ENCODE assay signal across 21 cellular contexts in genomic region chr2:121567452-121567851, GRCh38. TPM values are rescaled to one million over a fixed set of nuclear protein-coding genes. Genes with fewer than 3 reads are reported as not detected.
"Had no signal": no experiment of that assay in that cellular context is flagged by ENCODE, and none has a peak within 500 bp of the region (broad histone marks: within the 10 kb centered on the region; RNA-seq: fewer than 3 reads in every experiment).

No MANE protein-coding gene starts in this region.

- H3K4me1 ChIP-seq: uterus had no signal

- H3K9me3 Mint-ChIP-seq: dendritic cell treated with granulocyte-macrophage colony-stimulating factor and Interleukin-4, amounts not matched to agents 40 ng/mL and 50 ng/mL, for 4 days had no signal

- H3K9me3 ChIP-seq: ascending aorta, esophagus squamous epithelium, SK-N-SH, tibial nerve, uterus had no signal

- H3K27ac ChIP-seq: ascending aorta, esophagus squamous epithelium, skin epidermis, uterus had no signal

- H3K4me3 Mint-ChIP-seq: activated B cell treated with CpG ODN at 0.5 μM for 24 hours; activated CD8-positive, alpha-beta T cell treated with anti-CD3 and anti-CD28 coated beads for 36 hours; activated T-cell treated with anti-CD3 and anti-CD28 coated beads, Interleukin-2, amount 50 U/mL, for 24 hours; dendritic cell treated with granulocyte-macrophage colony-stimulating factor and Interleukin-4, amounts not matched to agents 40 ng/mL and 50 ng/mL, for 4 days; naive thymus-derived CD4-positive, alpha-beta T cell; stimulated activated naive CD8-positive, alpha-beta T cell treated with anti-CD3 and anti-CD28 coated beads, Interleukin-15, Interleukin-2, amounts not matched to agents 100 ng/mL and 50 ng/mL, for 24 hours had no signal

- H3K27me3 Mint-ChIP-seq: activated B cell treated with CpG ODN at 0.5 μM for 24 hours; activated CD8-positive, alpha-beta T cell treated with anti-CD3 and anti-CD28 coated beads for 36 hours; activated T-cell treated with anti-CD3 and anti-CD28 coated beads, Interleukin-2, amount 50 U/mL, for 24 hours; dendritic cell treated with granulocyte-macrophage colony-stimulating factor and Interleukin-4, amounts not matched to agents 40 ng/mL and 50 ng/mL, for 4 days; naive thymus-derived CD4-positive, alpha-beta T cell; stimulated activated naive CD8-positive, alpha-beta T cell treated with anti-CD3 and anti-CD28 coated beads, Interleukin-15, Interleukin-2, amounts not matched to agents 100 ng/mL and 50 ng/mL, for 24 hours had no signal

- DNase-seq: activated B cell treated with CpG ODN at 0.5 μM for 24 hours; activated CD4-positive, alpha-beta T cell treated with anti-CD3 and anti-CD28 coated beads for 48 hours; activated CD8-positive, alpha-beta T cell treated with anti-CD3 and anti-CD28 coated beads for 36 hours; activated naive CD4-positive, alpha-beta T cell treated with Interleukin-2 at 50 U/mL for 16 hours; activated T-cell treated with anti-CD3 and anti-CD28 coated beads, Interleukin-2, amount 50 U/mL, for 24 hours; effector CD8-positive, alpha-beta T cell; esophagus squamous epithelium; mesenchymal stem cell; naive thymus-derived CD4-positive, alpha-beta T cell; occipital lobe; SK-N-SH; uterus had no signal

- H3K4me2 ChIP-seq: SK-N-SH had no signal

- H3K9ac ChIP-seq: SK-N-SH had no signal

- ATAC-seq: activated CD8-positive, alpha-beta T cell treated with anti-CD3 and anti-CD28 coated beads for 36 hours; naive thymus-derived CD4-positive, alpha-beta T cell had no signal

- H3K27ac Mint-ChIP-seq: activated B cell treated with CpG ODN at 0.5 μM for 24 hours; activated CD8-positive, alpha-beta T cell treated with anti-CD3 and anti-CD28 coated beads for 36 hours; activated T-helper 2 cell treated with anti-CD3 and anti-CD28 coated beads, Interferon-gamma antibody, Interleukin-2, Interleukin-4, amounts not matched to agents 10 μg/mL and 5 μg/mL and 100 μg/mL, durations not matched to agents 14 hours and 24 hours and 36 hours; dendritic cell treated with granulocyte-macrophage colony-stimulating factor and Interleukin-4, amounts not matched to agents 40 ng/mL and 50 ng/mL, for 4 days; stimulated activated naive CD8-positive, alpha-beta T cell treated with anti-CD3 and anti-CD28 coated beads, Interleukin-15, Interleukin-2, amounts not matched to agents 100 ng/mL and 50 ng/mL, for 24 hours had no signal

- H3K4me3 ChIP-seq: ascending aorta, esophagus squamous epithelium, skin epidermis, tibial nerve, uterus had no signal

- H3K27me3 ChIP-seq: ascending aorta, esophagus squamous epithelium, tibial nerve, uterus had no signal

- H3K36me3 ChIP-seq: ascending aorta, tibial nerve, uterus had no signal

RNA-seq across cellular contexts. Expression of gene RNU4ATAC, which starts 36.8 kb away (rescaled TPM):
- total RNA-seq: activated B cell treated with CpG ODN at 0.5 μM for 24 hours; activated CD8-positive, alpha-beta T cell treated with anti-CD3 and anti-CD28 coated beads for 36 hours; activated T-helper 2 cell treated with anti-CD3 and anti-CD28 coated beads, Interferon-gamma antibody, Interleukin-2, Interleukin-4, amounts not matched to agents 10 μg/mL and 5 μg/mL and 100 μg/mL, durations not matched to agents 14 hours and 24 hours and 36 hours; ascending aorta; esophagus squamous epithelium; kidney epithelial cell; liver; mucosa of gallbladder; naive thymus-derived CD4-positive, alpha-beta T cell; tibial nerve had no signal
- polyA plus RNA-seq: naive thymus-derived CD4-positive, alpha-beta T cell; SK-N-SH had no signal
